Comparison of ENCODE assay signal across 1 cellular context in the genomic region with DNA sequence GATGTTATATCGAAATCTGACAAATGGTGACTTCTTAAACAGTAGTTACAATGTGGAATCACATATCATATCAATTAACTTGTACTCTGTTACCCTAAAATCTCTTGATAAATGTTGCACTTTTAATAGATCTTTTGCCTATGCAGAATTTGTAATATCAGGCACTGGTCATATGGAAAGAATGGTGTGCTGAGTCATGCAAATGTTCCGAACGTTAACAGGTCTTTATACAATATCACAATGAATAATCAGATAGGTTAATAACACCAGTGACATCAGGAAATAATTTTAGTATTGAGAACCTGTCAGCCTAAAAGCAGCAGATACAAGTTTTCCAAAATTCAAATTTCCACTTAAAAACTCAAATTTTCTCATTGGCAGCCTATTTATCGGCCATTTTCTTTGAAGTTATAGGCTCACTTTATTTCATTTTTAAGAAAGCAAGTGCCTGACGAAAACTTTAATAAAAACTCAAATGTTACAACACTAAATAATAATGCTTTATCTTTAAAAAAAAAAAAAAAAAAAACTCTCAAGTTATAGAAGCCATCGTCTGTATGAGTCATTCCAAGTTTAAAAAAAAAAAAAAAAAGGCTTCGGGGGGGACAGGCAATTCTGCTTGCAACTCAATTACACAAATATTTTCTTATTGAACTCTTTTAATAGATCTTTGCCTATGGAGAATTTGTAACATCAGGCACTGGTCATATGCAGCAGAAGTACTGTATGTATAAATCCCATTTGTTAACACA.
TF ChIP-seq lines count a peak whose summit lies in the region.

No MANE protein-coding gene starts in this region.

TF ChIP-seq in GM23338, 12 proteins besides CTCF, POLR2A, EP300 and RAD21 (continued from another document):
- TF ChIP-seq, protein P1, sequence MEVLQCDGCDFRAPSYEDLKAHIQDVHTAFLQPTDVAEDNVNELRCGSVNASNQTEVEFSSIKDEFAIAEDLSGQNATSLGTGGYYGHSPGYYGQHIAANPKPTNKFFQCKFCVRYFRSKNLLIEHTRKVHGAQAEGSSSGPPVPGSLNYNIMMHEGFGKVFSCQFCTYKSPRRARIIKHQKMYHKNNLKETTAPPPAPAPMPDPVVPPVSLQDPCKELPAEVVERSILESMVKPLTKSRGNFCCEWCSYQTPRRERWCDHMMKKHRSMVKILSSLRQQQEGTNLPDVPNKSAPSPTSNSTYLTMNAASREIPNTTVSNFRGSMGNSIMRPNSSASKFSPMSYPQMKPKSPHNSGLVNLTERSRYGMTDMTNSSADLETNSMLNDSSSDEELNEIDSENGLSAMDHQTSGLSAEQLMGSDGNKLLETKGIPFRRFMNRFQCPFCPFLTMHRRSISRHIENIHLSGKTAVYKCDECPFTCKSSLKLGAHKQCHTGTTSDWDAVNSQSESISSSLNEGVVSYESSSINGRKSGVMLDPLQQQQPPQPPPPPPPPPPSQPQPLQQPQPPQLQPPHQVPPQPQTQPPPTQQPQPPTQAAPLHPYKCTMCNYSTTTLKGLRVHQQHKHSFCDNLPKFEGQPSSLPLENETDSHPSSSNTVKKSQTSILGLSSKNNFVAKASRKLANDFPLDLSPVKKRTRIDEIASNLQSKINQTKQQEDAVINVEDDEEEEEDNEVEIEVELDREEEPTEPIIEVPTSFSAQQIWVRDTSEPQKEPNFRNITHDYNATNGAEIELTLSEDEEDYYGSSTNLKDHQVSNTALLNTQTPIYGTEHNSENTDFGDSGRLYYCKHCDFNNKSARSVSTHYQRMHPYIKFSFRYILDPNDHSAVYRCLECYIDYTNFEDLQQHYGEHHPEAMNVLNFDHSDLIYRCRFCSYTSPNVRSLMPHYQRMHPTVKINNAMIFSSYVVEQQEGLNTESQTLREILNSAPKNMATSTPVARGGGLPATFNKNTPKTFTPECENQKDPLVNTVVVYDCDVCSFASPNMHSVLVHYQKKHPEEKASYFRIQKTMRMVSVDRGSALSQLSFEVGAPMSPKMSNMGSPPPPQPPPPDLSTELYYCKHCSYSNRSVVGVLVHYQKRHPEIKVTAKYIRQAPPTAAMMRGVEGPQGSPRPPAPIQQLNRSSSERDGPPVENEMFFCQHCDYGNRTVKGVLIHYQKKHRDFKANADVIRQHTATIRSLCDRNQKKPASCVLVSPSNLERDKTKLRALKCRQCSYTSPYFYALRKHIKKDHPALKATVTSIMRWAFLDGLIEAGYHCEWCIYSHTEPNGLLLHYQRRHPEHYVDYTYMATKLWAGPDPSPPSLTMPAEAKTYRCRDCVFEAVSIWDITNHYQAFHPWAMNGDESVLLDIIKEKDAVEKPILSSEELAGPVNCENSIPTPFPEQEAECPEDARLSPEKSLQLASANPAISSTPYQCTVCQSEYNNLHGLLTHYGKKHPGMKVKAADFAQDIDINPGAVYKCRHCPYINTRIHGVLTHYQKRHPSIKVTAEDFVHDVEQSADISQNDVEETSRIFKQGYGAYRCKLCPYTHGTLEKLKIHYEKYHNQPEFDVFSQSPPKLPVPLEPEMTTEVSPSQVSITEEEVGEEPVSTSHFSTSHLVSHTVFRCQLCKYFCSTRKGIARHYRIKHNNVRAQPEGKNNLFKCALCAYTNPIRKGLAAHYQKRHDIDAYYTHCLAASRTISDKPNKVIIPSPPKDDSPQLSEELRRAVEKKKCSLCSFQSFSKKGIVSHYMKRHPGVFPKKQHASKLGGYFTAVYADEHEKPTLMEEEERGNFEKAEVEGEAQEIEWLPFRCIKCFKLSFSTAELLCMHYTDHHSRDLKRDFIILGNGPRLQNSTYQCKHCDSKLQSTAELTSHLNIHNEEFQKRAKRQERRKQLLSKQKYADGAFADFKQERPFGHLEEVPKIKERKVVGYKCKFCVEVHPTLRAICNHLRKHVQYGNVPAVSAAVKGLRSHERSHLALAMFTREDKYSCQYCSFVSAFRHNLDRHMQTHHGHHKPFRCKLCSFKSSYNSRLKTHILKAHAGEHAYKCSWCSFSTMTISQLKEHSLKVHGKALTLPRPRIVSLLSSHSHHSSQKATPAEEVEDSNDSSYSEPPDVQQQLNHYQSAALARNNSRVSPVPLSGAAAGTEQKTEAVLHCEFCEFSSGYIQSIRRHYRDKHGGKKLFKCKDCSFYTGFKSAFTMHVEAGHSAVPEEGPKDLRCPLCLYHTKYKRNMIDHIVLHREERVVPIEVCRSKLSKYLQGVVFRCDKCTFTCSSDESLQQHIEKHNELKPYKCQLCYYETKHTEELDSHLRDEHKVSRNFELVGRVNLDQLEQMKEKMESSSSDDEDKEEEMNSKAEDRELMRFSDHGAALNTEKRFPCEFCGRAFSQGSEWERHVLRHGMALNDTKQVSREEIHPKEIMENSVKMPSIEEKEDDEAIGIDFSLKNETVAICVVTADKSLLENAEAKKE (CRISPR knock-in tag; IDR thresholded peaks at IDR 0.05) = no peak
